7 cellular contexts compared by ENCODE assay signal in the genomic region with DNA sequence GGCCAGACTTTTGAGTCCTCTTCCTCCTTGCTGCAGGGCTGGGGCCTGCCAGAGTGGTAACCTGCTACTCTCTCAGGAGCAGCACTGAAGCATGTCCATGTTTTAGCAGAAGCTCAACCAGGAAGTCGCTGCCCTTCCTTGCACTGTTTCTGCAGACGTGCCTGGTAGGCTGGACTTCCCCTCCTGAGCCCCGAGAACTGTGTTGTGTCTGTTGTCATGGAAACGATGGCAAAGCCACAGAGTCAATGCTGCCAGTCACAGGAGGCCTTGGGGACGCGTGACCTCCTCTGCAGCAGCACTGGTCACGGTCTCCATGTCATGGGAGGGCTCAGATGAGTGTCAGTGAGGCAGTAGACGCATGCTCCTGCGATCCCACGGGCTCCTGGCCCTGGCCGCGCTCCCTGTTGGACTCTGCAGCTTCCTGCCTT.
DNase-seq lines count a peak whose midpoint lies in the region; ATAC-seq and TF ChIP-seq lines count a peak whose summit lies in the region.

No MANE protein-coding gene starts in this region.

- peaks cover 4% of the 10 kb centered on the region for H3K4me1 Mint-ChIP-seq in activated T-helper 2 cell treated with anti-CD3 and anti-CD28 coated beads, Interferon-gamma antibody, Interleukin-2, Interleukin-4, amounts not matched to agents 10 μg/mL and 5 μg/mL and 100 μg/mL, durations not matched to agents 14 hours and 24 hours and 36 hours (ENCODE audit: low read depth)
- H3K4me1 Mint-ChIP-seq in glutamatergic neuron (ENCODE audit: low read depth, unreplicated experiment): peaks cover 6% of the 10 kb centered on the region

- no peaks in the 10 kb centered on the region for H3K9me3 Mint-ChIP-seq in activated T-helper 2 cell treated with anti-CD3 and anti-CD28 coated beads, Interferon-gamma antibody, Interleukin-2, Interleukin-4, amounts not matched to agents 10 μg/mL and 5 μg/mL and 100 μg/mL, durations not matched to agents 14 hours and 24 hours and 36 hours
- peaks cover 2% of the 10 kb centered on the region for H3K9me3 Mint-ChIP-seq in glutamatergic neuron (ENCODE audit: unreplicated experiment)

- H3K9ac ChIP-seq in OCI-LY1 (ENCODE audit: low read length): no peak overlapping the region; the same call in 1 of the 2 replicates

- intact Hi-C loops in activated T-helper 2 cell treated with anti-CD3 and anti-CD28 coated beads, Interferon-gamma antibody, Interleukin-2, Interleukin-4, amounts not matched to agents 10 μg/mL and 5 μg/mL and 100 μg/mL, durations not matched to agents 14 hours and 24 hours and 36 hours (cut with micrococcal nuclease): no loop called here
- intact Hi-C loops in posterior cingulate gyrus (cut with DNase I): no loop called here

- no peak overlapping the region for H2AFZ ChIP-seq in OCI-LY1 (ENCODE audit: low read length)

- H3K4me3 ChIP-seq in OCI-LY1 (ENCODE audit: low read depth, low read length, poor library complexity, severe bottlenecking): no peak overlapping the region
- H3K4me3 ChIP-seq in thymus (ENCODE audit: low read length): no peak overlapping the region

- DNase-seq in activated T-helper 2 cell treated with anti-CD3 and anti-CD28 coated beads, Interferon-gamma antibody, Interleukin-2, Interleukin-4, amounts not matched to agents 10 μg/mL and 5 μg/mL and 100 μg/mL, durations not matched to agents 14 hours and 24 hours and 36 hours (ENCODE audit: low spot score): peak; percentile 65
- DNase-seq in glutamatergic neuron: peak; percentile 57
- peak in 7 of 10 donors; percentile 26 to 86 (median 38) for DNase-seq in posterior cingulate gyrus

- H3F3A ChIP-seq in OCI-LY1 (ENCODE audit: insufficient read depth, low read length): no peaks in the 10 kb centered on the region

- H3K27me3 ChIP-seq in OCI-LY1 (ENCODE audit: insufficient read depth, low read length): no peaks in the 10 kb centered on the region
- no peaks in the 10 kb centered on the region for H3K27me3 ChIP-seq in thymus (ENCODE audit: control insufficient read depth, insufficient read depth)

- H3K4me1 ChIP-seq in OCI-LY1 (ENCODE audit: insufficient read depth, low read length, severe bottlenecking) (peaks cover 19% of the 10 kb centered on the region), thymus (ENCODE audit: control insufficient read depth, insufficient read depth, low read length) (no peaks in the 10 kb centered on the region)

- H3K9me3 ChIP-seq in OCI-LY1 (ENCODE audit: low read length) (no peaks in the 10 kb centered on the region), thymus (ENCODE audit: control insufficient read depth) (no peaks in the 10 kb centered on the region)

- peak overlapping the region; percentile 18; the same call in 1 of the 2 replicates for H3K4me2 ChIP-seq in OCI-LY1 (ENCODE audit: low read length)

- H3K27ac Mint-ChIP-seq in activated T-helper 2 cell treated with anti-CD3 and anti-CD28 coated beads, Interferon-gamma antibody, Interleukin-2, Interleukin-4, amounts not matched to agents 10 μg/mL and 5 μg/mL and 100 μg/mL, durations not matched to agents 14 hours and 24 hours and 36 hours: peak overlapping the region; percentile 67
- H3K27ac Mint-ChIP-seq in glutamatergic neuron (ENCODE audit: unreplicated experiment): no peak overlapping the region

- H3K4me3 Mint-ChIP-seq in activated T-helper 2 cell treated with anti-CD3 and anti-CD28 coated beads, Interferon-gamma antibody, Interleukin-2, Interleukin-4, amounts not matched to agents 10 μg/mL and 5 μg/mL and 100 μg/mL, durations not matched to agents 14 hours and 24 hours and 36 hours (ENCODE audit: low read depth): no peak overlapping the region
- H3K4me3 Mint-ChIP-seq in glutamatergic neuron (ENCODE audit: unreplicated experiment): no peak overlapping the region

- H3K27me3 Mint-ChIP-seq in activated T-helper 2 cell treated with anti-CD3 and anti-CD28 coated beads, Interferon-gamma antibody, Interleukin-2, Interleukin-4, amounts not matched to agents 10 μg/mL and 5 μg/mL and 100 μg/mL, durations not matched to agents 14 hours and 24 hours and 36 hours (ENCODE audit: low read depth): no peaks in the 10 kb centered on the region
- no peaks in the 10 kb centered on the region for H3K27me3 Mint-ChIP-seq in glutamatergic neuron (ENCODE audit: unreplicated experiment)

- ATAC-seq in GM18519 (IDR thresholded peaks at IDR 0.05; ENCODE audit: low FRiP score, unreplicated experiment): peak; percentile 98
- ATAC-seq in HG02763 (IDR thresholded peaks at IDR 0.05; ENCODE audit: unreplicated experiment): peak; percentile 99

- TF ChIP-seq CTCF in OCI-LY1 (IDR thresholded peaks at IDR 0.05; ENCODE audit: low read length) (no peak), glutamatergic neuron (IDR thresholded peaks at IDR 0.05; ENCODE audit: partially characterized antibody, unreplicated experiment) (no peak)

- H3K27ac ChIP-seq in OCI-LY1 (ENCODE audit: low read depth, low read length, poor library complexity, severe bottlenecking): no peak overlapping the region
- peak overlapping the region; percentile 33 for H3K27ac ChIP-seq in thymus (ENCODE audit: low read depth)

- H3K36me3 ChIP-seq in OCI-LY1 (ENCODE audit: insufficient read depth, low read length): no peaks in the 10 kb centered on the region
- H3K36me3 ChIP-seq in thymus (ENCODE audit: control insufficient read depth, insufficient read depth): no peaks in the 10 kb centered on the region

- H3K9me2 ChIP-seq in OCI-LY1 (ENCODE audit: low read depth, low read length): no peaks in the 10 kb centered on the region

- 13% methylated on average over 12 of the region's 12 CpGs for WGBS in thymus

- H3K36me3 Mint-ChIP-seq in activated T-helper 2 cell treated with anti-CD3 and anti-CD28 coated beads, Interferon-gamma antibody, Interleukin-2, Interleukin-4, amounts not matched to agents 10 μg/mL and 5 μg/mL and 100 μg/mL, durations not matched to agents 14 hours and 24 hours and 36 hours (ENCODE audit: low read depth): no peaks in the 10 kb centered on the region
- H3K36me3 Mint-ChIP-seq in glutamatergic neuron (ENCODE audit: unreplicated experiment): no peaks in the 10 kb centered on the region

- H3K79me2 ChIP-seq in OCI-LY1 (ENCODE audit: insufficient read depth, low read length): no peaks in the 10 kb centered on the region

- no peaks in the 10 kb centered on the region for H4K20me1 ChIP-seq in OCI-LY1 (ENCODE audit: insufficient read depth, low read length)
